Comparison of ENCODE assay signal across 22 cellular contexts in the genomic region with DNA sequence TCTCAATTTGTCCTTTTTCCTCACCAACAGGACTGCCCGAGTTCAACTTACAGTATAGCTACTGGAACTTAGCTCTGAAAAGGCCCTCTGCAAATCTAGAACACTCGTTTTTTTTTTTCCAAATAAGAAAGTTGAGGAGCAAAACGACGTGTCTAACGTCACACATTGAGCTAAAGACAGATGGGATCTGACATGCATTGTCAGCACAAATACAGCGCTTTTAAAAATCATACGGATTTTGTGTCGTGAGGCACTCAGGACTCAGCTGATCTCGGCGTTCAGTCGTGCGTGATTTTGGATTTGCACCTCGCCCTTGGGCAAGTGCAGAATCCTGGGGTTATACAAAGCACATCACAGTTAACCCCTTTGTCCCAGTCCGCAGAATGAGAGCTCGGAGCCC.
DNase-seq lines count a peak whose midpoint lies in the region; ATAC-seq, FAIRE-seq and TF ChIP-seq lines count a peak whose summit lies in the region.
"Had no signal": no experiment of that assay in that cellular context is flagged by ENCODE, and none has a peak within 500 bp of the region (broad histone marks: within the 10 kb centered on the region; RNA-seq: fewer than 3 reads in every experiment).

No MANE protein-coding gene starts in this region.

- intact Hi-C loops in naive thymus-derived CD4-positive, alpha-beta T cell (cut with micrococcal nuclease), result no loop called here
- intact Hi-C loops in Calu3 (cut with micrococcal nuclease; ENCODE audit: unreplicated experiment), result no loop called here

- H3K27me3 Mint-ChIP-seq in astrocyte (ENCODE audit: low read depth, unreplicated experiment), result peaks cover 50% of the 10 kb centered on the region
- H3K27me3 Mint-ChIP-seq in naive thymus-derived CD4-positive, alpha-beta T cell, result peaks cover 0 to 56% (median 50%) of the 10 kb centered on the region in 5 donors
- H3K27me3 Mint-ChIP-seq in activated T-helper 17 cell treated with anti-CD3 and anti-CD28 coated beads, Interleukin-2, amount 50 U/mL, for 72 hours, result peaks cover 32% of the 10 kb centered on the region
- no peaks in the 10 kb centered on the region for H3K27me3 Mint-ChIP-seq in Calu3 (ENCODE audit: unreplicated experiment)

- peaks cover 11% of the 10 kb centered on the region for H3K4me1 Mint-ChIP-seq in astrocyte (ENCODE audit: low read depth, unreplicated experiment)
- peaks cover 0 to 3% (median 0%) of the 10 kb centered on the region in 7 donors for H3K4me1 Mint-ChIP-seq in naive thymus-derived CD4-positive, alpha-beta T cell
- H3K4me1 Mint-ChIP-seq in activated T-helper 17 cell treated with anti-CD3 and anti-CD28 coated beads, Interleukin-2, amount 50 U/mL, for 72 hours, result no peaks in the 10 kb centered on the region
- H3K4me1 Mint-ChIP-seq in Calu3 (ENCODE audit: low read depth, unreplicated experiment), result no peaks in the 10 kb centered on the region

- no peaks in the 10 kb centered on the region for H3K9me3 ChIP-seq in ES-I3 (ENCODE audit: control insufficient read depth, insufficient read depth, low read length)
- H3K9me3 ChIP-seq in astrocyte (ENCODE audit: insufficient read depth, low read depth, low read length), result no peaks in the 10 kb centered on the region
- H3K9me3 ChIP-seq in naive thymus-derived CD4-positive, alpha-beta T cell (ENCODE audit: control insufficient read depth in 2 of 3, low read length in 3 of 3), result peaks cover 0 to 3% (median 0%) of the 10 kb centered on the region in 3 experiments

- H3K27me3 ChIP-seq in ACC112 (ENCODE audit: insufficient read depth, low read length) (peaks cover 25% of the 10 kb centered on the region), astrocyte (ENCODE audit: insufficient read depth, low read length) (peaks cover 11% of the 10 kb centered on the region)
- H3K27me3 ChIP-seq in naive thymus-derived CD4-positive, alpha-beta T cell (ENCODE audit: control insufficient read depth in 2 of 2, insufficient read depth in 2 of 2, low read length in 2 of 2), result peaks cover 0 to 10% of the 10 kb centered on the region in 2 donors

- no TSS peak for BruUV-seq in Calu3 (replicated peaks; lab: Mats Ljungman, UMichigan)

- POLR2A ChIA-PET in naive thymus-derived CD4-positive, alpha-beta T cell (lab: Charles Lee), result no interaction called here

- no peaks in the 10 kb centered on the region for H3K36me3 Mint-ChIP-seq in astrocyte (ENCODE audit: low read depth, unreplicated experiment)
- peaks cover 0 to 4% (median 3%) of the 10 kb centered on the region in 5 donors for H3K36me3 Mint-ChIP-seq in naive thymus-derived CD4-positive, alpha-beta T cell
- peaks cover 12% of the 10 kb centered on the region for H3K36me3 Mint-ChIP-seq in activated T-helper 17 cell treated with anti-CD3 and anti-CD28 coated beads, Interleukin-2, amount 50 U/mL, for 72 hours (ENCODE audit: low read depth)
- no peaks in the 10 kb centered on the region for H3K36me3 Mint-ChIP-seq in Calu3 (ENCODE audit: insufficient read depth, unreplicated experiment)
- H3K36me3 Mint-ChIP-seq: T-cell had no signal

- H2AFZ ChIP-seq in ACC112 (ENCODE audit: low read length, unreplicated experiment) (no peak overlapping the region), astrocyte (ENCODE audit: low read depth, low read length) (no peak overlapping the region)
- H2AFZ ChIP-seq: PC-9 had no signal

- DNase-seq in astrocyte (ENCODE audit: low read depth) (no peak), mucosa of gallbladder (ENCODE audit: low spot score) (no peak), Calu3 (no peak)
- no peak for DNase-seq in naive thymus-derived CD4-positive, alpha-beta T cell
- DNase-seq: activated naive CD4-positive, alpha-beta T cell treated with anti-CD3 and anti-CD28 coated beads, Interleukin-2, amount 50 U/mL, for 16 hours; activated T-cell treated with anti-CD3 and anti-CD28 coated beads for 4 hours; AML-193; COR-L47; DND-41; effector memory CD8-positive, alpha-beta T cell; NCI-H1694 treated with DMSO at 0.1 percent for 48 hours; PC-9; SHP77 treated with DMSO at 0.1 percent for 48 hours; spleen; stimulated activated CD4-positive, alpha-beta T cell treated with anti-CD3 and anti-CD28 coated beads, Interleukin-4, amount 100 ng/mL, for 24 hours; T-cell had no signal

- CTCF ChIA-PET in naive thymus-derived CD4-positive, alpha-beta T cell (lab: Charles Lee), result no interaction called here
- CTCF ChIA-PET in Calu3 (lab: Charles Lee), result no interaction called here

- H3K4me1 ChIP-seq in ACC112 (ENCODE audit: control insufficient read depth, insufficient read depth, low read length, unreplicated experiment), result no peaks in the 10 kb centered on the region
- no peaks in the 10 kb centered on the region for H3K4me1 ChIP-seq in ES-I3 (ENCODE audit: insufficient read depth, low read length)
- H3K4me1 ChIP-seq in astrocyte (ENCODE audit: insufficient read depth, low read length), result no peaks in the 10 kb centered on the region
- H3K4me1 ChIP-seq in naive thymus-derived CD4-positive, alpha-beta T cell (ENCODE audit: control insufficient read depth in 2 of 2, insufficient read depth in 2 of 2, low read length in 2 of 2), result no peaks in the 10 kb centered on the region
- H3K4me1 ChIP-seq: spleen had no signal

- no peak for ATAC-seq in naive thymus-derived CD4-positive, alpha-beta T cell
- no peak for ATAC-seq in activated T-helper 17 cell treated with anti-CD3 and anti-CD28 coated beads, Interleukin-2, amount 50 U/mL, for 72 hours (replicated peaks)
- no peak for ATAC-seq in GM19395 (IDR thresholded peaks at IDR 0.05; ENCODE audit: unreplicated experiment)
- ATAC-seq: effector memory CD8-positive, alpha-beta T cell; K562; T-cell had no signal

- no peaks in the 10 kb centered on the region for H3K36me3 ChIP-seq in ACC112 (ENCODE audit: insufficient read depth, low read length)
- no peaks in the 10 kb centered on the region for H3K36me3 ChIP-seq in ES-I3 (ENCODE audit: insufficient read depth, low read length)
- no peaks in the 10 kb centered on the region for H3K36me3 ChIP-seq in astrocyte (ENCODE audit: insufficient read depth, low read length)
- H3K36me3 ChIP-seq in naive thymus-derived CD4-positive, alpha-beta T cell (ENCODE audit: control insufficient read depth in 2 of 3, insufficient read depth in 3 of 3, low read length in 3 of 3), result no peaks in the 10 kb centered on the region
- H3K36me3 ChIP-seq: spleen had no signal

- no peaks in the 10 kb centered on the region for H3K79me2 ChIP-seq in ACC112 (ENCODE audit: control insufficient read depth, insufficient read depth, low read length, unreplicated experiment)
- no peaks in the 10 kb centered on the region for H3K79me2 ChIP-seq in astrocyte (ENCODE audit: insufficient read depth, low read length)

- 0 out of 2 replicates have a peak overlapping the region, but pooled peaks have one; percentile 44 for H3K4me3 ChIP-seq in ACC112 (ENCODE audit: low read depth, low read length)
- no peak overlapping the region for H3K4me3 ChIP-seq in astrocyte (ENCODE audit: insufficient read depth, low read depth, low read length)
- no peak overlapping the region for H3K4me3 ChIP-seq in naive thymus-derived CD4-positive, alpha-beta T cell (ENCODE audit: low read length)
- H3K4me3 ChIP-seq: K562, PC-9, spleen had no signal

- peak overlapping the region; percentile 34; the same call in 1 of the 2 replicates for H3K9ac ChIP-seq in ES-I3 (ENCODE audit: low read depth, low read length)
- no peak overlapping the region for H3K9ac ChIP-seq in astrocyte (ENCODE audit: low read length)

- H3K9me3 Mint-ChIP-seq in astrocyte (ENCODE audit: unreplicated experiment), result peaks cover 3% of the 10 kb centered on the region
- peaks cover 0 to 41% (median 13%) of the 10 kb centered on the region in 11 donors for H3K9me3 Mint-ChIP-seq in naive thymus-derived CD4-positive, alpha-beta T cell
- H3K9me3 Mint-ChIP-seq in activated T-helper 17 cell treated with anti-CD3 and anti-CD28 coated beads, Interleukin-2, amount 50 U/mL, for 72 hours, result peaks cover 3% of the 10 kb centered on the region
- no peaks in the 10 kb centered on the region for H3K9me3 Mint-ChIP-seq in Calu3 (ENCODE audit: low read depth, unreplicated experiment)

- no peaks in the 10 kb centered on the region for H4K20me1 ChIP-seq in astrocyte (ENCODE audit: insufficient read depth, low read length)

- H3K27ac ChIP-seq in ACC112 (ENCODE audit: low read depth, low read length) (no peak overlapping the region), astrocyte (ENCODE audit: low read depth, low read length) (no peak overlapping the region)
- no peak overlapping the region for H3K27ac ChIP-seq in naive thymus-derived CD4-positive, alpha-beta T cell (ENCODE audit: low read depth, low read length)
- H3K27ac ChIP-seq: HL-60, PC-9, spleen had no signal

- H3K27ac Mint-ChIP-seq in astrocyte (ENCODE audit: unreplicated experiment), result peak overlapping the region; percentile 41
- H3K27ac Mint-ChIP-seq in naive thymus-derived CD4-positive, alpha-beta T cell, result peak overlapping the region in 5 of 9 donors; percentile 49 to 73 (median 62)
- H3K27ac Mint-ChIP-seq in activated T-helper 17 cell treated with anti-CD3 and anti-CD28 coated beads, Interleukin-2, amount 50 U/mL, for 72 hours, result no peak overlapping the region
- no peak overlapping the region for H3K27ac Mint-ChIP-seq in Calu3 (ENCODE audit: unreplicated experiment)

- H3K4me3 Mint-ChIP-seq in astrocyte (ENCODE audit: unreplicated experiment) (peak overlapping the region; percentile 90), Calu3 (ENCODE audit: low read depth, unreplicated experiment) (no peak overlapping the region)
- H3K4me3 Mint-ChIP-seq in naive thymus-derived CD4-positive, alpha-beta T cell, result peak overlapping the region in 2 of 10 donors; percentile 30 to 67
- H3K4me3 Mint-ChIP-seq in activated T-helper 17 cell treated with anti-CD3 and anti-CD28 coated beads, Interleukin-2, amount 50 U/mL, for 72 hours, result no peak overlapping the region

- peak overlapping the region; percentile 62 for H3K4me2 ChIP-seq in astrocyte (ENCODE audit: low read length)
- H3K4me2 ChIP-seq: PC-9 had no signal

- no peak for FAIRE-seq in astrocyte (lab: Jason Lieb, UNC)
- FAIRE-seq: K562 had no signal

- TF ChIP-seq CTCF in astrocyte (IDR thresholded peaks at IDR 0.05; ENCODE audit: insufficient read depth, low read depth, low read length) (no peak), Calu3 (IDR thresholded peaks at IDR 0.05; ENCODE audit: unreplicated experiment) (no peak)

Comparison
In these comparisons a context has a peak if more than half of its experiments do, and no peak if none do; other contexts are left out.
1. H3K27ac Mint-ChIP-seq: peak in astrocyte (single experiment) and naive thymus-derived CD4-positive, alpha-beta T cell (5 of 9); none in activated T-helper 17 cell treated with anti-CD3 and anti-CD28 coated beads, Interleukin-2, amount 50 U/mL, for 72 hours (single experiment) and Calu3 (single experiment).